ENCODE assay signal across 1 cellular context in the genomic region with DNA sequence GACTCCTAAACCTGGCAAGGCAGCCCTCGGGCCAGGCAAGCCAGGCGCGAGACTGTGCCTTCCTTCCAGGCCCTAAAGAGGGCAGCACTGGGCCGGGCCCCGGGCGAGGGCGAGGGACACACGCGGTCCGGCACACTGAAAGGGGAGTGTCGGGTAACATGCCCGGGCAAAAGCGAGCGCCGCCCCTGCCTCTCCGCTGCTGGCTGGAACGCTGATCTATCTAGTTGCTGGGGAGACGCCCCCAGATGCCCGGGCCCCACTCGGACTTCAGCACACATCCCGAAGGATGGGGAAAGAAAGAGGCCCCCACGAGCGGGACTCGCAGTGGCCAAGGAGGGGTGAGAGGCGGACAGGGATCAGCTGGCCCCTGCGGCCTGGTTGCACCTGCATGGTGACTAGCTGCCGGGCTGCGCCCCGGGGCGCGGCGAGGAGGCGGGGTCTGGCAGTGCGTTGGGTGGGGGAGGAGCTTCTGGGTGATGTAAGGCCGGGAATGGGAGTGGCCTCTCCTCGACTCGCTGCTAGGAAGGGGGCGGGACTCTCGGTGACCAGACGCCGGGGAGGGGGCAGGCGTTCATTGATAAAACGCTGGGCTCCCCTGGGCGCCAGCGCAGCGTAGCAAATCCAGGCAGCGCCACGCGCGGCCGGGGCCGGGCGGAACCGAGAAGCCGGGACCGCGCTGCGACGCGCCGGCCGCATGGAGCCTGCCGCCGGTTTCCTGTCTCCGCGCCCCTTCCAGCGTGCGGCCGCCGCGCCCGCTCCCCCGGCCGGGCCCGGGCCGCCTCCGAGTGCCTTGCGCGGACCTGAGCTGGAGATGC.
TF ChIP-seq lines count a peak whose summit lies in the region.

PLK3 (plus strand) TSS at position 608 of the 815 bp plus-strand sequence; CDS start at position 695, 87 bp downstream.

TF ChIP-seq in K562, 482 proteins besides CTCF, POLR2A, EP300 and RAD21 (continued from another document and continues in another):
- TF ChIP-seq, protein P1, sequence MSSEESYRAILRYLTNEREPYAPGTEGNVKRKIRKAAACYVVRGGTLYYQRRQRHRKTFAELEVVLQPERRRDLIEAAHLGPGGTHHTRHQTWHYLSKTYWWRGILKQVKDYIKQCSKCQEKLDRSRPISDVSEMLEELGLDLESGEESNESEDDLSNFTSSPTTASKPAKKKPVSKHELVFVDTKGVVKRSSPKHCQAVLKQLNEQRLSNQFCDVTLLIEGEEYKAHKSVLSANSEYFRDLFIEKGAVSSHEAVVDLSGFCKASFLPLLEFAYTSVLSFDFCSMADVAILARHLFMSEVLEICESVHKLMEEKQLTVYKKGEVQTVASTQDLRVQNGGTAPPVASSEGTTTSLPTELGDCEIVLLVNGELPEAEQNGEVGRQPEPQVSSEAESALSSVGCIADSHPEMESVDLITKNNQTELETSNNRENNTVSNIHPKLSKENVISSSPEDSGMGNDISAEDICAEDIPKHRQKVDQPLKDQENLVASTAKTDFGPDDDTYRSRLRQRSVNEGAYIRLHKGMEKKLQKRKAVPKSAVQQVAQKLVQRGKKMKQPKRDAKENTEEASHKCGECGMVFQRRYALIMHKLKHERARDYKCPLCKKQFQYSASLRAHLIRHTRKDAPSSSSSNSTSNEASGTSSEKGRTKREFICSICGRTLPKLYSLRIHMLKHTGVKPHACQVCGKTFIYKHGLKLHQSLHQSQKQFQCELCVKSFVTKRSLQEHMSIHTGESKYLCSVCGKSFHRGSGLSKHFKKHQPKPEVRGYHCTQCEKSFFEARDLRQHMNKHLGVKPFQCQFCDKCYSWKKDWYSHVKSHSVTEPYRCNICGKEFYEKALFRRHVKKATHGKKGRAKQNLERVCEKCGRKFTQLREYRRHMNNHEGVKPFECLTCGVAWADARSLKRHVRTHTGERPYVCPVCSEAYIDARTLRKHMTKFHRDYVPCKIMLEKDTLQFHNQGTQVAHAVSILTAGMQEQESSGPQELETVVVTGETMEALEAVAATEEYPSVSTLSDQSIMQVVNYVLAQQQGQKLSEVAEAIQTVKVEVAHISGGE (CRISPR knock-in tag; IDR thresholded peaks at IDR 0.05) = peak in 2 of 3 experiments; percentile 36 to 89; a peak in 3 of 6 replicates
- TF ChIP-seq NCOR1 (IDR thresholded peaks at IDR 0.05) = no peak
- TF ChIP-seq ZNF318 (IDR thresholded peaks at IDR 0.05; ENCODE audit: borderline replicate concordance in 1 of 2, low read depth in 1 of 2) = peak in 1 of 2 experiments; percentile 81; a peak in 1 of 4 replicates
- TF ChIP-seq, protein P2, sequence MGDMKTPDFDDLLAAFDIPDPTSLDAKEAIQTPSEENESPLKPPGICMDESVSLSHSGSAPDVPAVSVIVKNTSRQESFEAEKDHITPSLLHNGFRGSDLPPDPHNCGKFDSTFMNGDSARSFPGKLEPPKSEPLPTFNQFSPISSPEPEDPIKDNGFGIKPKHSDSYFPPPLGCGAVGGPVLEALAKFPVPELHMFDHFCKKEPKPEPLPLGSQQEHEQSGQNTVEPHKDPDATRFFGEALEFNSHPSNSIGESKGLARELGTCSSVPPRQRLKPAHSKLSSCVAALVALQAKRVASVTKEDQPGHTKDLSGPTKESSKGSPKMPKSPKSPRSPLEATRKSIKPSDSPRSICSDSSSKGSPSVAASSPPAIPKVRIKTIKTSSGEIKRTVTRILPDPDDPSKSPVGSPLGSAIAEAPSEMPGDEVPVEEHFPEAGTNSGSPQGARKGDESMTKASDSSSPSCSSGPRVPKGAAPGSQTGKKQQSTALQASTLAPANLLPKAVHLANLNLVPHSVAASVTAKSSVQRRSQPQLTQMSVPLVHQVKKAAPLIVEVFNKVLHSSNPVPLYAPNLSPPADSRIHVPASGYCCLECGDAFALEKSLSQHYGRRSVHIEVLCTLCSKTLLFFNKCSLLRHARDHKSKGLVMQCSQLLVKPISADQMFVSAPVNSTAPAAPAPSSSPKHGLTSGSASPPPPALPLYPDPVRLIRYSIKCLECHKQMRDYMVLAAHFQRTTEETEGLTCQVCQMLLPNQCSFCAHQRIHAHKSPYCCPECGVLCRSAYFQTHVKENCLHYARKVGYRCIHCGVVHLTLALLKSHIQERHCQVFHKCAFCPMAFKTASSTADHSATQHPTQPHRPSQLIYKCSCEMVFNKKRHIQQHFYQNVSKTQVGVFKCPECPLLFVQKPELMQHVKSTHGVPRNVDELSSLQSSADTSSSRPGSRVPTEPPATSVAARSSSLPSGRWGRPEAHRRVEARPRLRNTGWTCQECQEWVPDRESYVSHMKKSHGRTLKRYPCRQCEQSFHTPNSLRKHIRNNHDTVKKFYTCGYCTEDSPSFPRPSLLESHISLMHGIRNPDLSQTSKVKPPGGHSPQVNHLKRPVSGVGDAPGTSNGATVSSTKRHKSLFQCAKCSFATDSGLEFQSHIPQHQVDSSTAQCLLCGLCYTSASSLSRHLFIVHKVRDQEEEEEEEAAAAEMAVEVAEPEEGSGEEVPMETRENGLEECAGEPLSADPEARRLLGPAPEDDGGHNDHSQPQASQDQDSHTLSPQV (IDR thresholded peaks at IDR 0.05) = peak; percentile 90
- TF ChIP-seq, protein P3, sequence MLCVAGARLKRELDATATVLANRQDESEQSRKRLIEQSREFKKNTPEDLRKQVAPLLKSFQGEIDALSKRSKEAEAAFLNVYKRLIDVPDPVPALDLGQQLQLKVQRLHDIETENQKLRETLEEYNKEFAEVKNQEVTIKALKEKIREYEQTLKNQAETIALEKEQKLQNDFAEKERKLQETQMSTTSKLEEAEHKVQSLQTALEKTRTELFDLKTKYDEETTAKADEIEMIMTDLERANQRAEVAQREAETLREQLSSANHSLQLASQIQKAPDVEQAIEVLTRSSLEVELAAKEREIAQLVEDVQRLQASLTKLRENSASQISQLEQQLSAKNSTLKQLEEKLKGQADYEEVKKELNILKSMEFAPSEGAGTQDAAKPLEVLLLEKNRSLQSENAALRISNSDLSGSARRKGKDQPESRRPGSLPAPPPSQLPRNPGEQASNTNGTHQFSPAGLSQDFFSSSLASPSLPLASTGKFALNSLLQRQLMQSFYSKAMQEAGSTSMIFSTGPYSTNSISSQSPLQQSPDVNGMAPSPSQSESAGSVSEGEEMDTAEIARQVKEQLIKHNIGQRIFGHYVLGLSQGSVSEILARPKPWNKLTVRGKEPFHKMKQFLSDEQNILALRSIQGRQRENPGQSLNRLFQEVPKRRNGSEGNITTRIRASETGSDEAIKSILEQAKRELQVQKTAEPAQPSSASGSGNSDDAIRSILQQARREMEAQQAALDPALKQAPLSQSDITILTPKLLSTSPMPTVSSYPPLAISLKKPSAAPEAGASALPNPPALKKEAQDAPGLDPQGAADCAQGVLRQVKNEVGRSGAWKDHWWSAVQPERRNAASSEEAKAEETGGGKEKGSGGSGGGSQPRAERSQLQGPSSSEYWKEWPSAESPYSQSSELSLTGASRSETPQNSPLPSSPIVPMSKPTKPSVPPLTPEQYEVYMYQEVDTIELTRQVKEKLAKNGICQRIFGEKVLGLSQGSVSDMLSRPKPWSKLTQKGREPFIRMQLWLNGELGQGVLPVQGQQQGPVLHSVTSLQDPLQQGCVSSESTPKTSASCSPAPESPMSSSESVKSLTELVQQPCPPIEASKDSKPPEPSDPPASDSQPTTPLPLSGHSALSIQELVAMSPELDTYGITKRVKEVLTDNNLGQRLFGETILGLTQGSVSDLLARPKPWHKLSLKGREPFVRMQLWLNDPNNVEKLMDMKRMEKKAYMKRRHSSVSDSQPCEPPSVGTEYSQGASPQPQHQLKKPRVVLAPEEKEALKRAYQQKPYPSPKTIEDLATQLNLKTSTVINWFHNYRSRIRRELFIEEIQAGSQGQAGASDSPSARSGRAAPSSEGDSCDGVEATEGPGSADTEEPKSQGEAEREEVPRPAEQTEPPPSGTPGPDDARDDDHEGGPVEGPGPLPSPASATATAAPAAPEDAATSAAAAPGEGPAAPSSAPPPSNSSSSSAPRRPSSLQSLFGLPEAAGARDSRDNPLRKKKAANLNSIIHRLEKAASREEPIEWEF (CRISPR knock-in tag; IDR thresholded peaks at IDR 0.05) = no peak
- peak; percentile 99 for TF ChIP-seq MNT (conservative IDR thresholded peaks at IDR 0.05)
- TF ChIP-seq SIN3B (IDR thresholded peaks at IDR 0.05; ENCODE audit: low read depth) = peak; percentile 51
- TF ChIP-seq THRAP3 (IDR thresholded peaks at IDR 0.05; ENCODE audit: borderline replicate concordance) = no peak
- no peak for TF ChIP-seq MCM2 (IDR thresholded peaks at IDR 0.05; ENCODE audit: low read depth)
- TF ChIP-seq ZNF398 (CRISPR knock-in tag; IDR thresholded peaks at IDR 0.05) = no peak
- TF ChIP-seq MBD2 (IDR thresholded peaks at IDR 0.05; ENCODE audit: borderline replicate concordance, low read depth) = no peak; the same call in 1 of the 2 replicates
- TF ChIP-seq FIP1L1 (IDR thresholded peaks at IDR 0.05; ENCODE audit: low read depth, low read length, poor library complexity, severe bottlenecking) = peak; percentile 37
- 0 out of 2 replicates have a peak, but pooled peaks have one; percentile 42 for TF ChIP-seq HES1 (IDR thresholded peaks at IDR 0.05; ENCODE audit: low read depth)
- peak; percentile 97 for TF ChIP-seq CTBP1 (IDR thresholded peaks at IDR 0.05; ENCODE audit: borderline replicate concordance)
- peak; percentile 99 for TF ChIP-seq MYC (IDR thresholded peaks at IDR 0.05; ENCODE audit: low read depth, low read length)
- peak; percentile 96 for TF ChIP-seq MYC (CRISPR knock-in tag; IDR thresholded peaks at IDR 0.05; ENCODE audit: borderline replicate concordance, low read depth)
- peak; percentile 90 for TF ChIP-seq TAF1 (IDR thresholded peaks at IDR 0.05; ENCODE audit: control insufficient read depth, extremely low read depth, insufficient read depth, low read length, severe bottlenecking)
